ENCODE assay signal across 10 cellular contexts in genomic region chr11:4459470-4459869, GRCh38. TPM values are rescaled to one million over a fixed set of nuclear protein-coding genes. Genes with fewer than 3 reads are reported as not detected.
DNase-seq lines count a peak whose midpoint lies in the region; ATAC-seq, FAIRE-seq and TF ChIP-seq lines count a peak whose summit lies in the region.
"Had no signal": no experiment of that assay in that cellular context is flagged by ENCODE, and none has a peak within 500 bp of the region (broad histone marks: within the 10 kb centered on the region; RNA-seq: fewer than 3 reads in every experiment).

No MANE protein-coding gene starts in this region.

- CTCF ChIA-PET in MCF 10A (lab: Yijun Ruan, JAX): interaction anchor here (0.9 to 1.9 kb wide), 4 partner anchors 83 to 276 kb away, joined by 3 to 6 read pairs (median 4); no protein-coding TSS in a partner anchor

- peaks cover 12% of the 10 kb centered on the region for H3K4me1 Mint-ChIP-seq in MCF 10A (ENCODE audit: insufficient read depth, unreplicated experiment)

- no peak overlapping the region for H3K27ac Mint-ChIP-seq in MCF 10A (ENCODE audit: low read depth, unreplicated experiment)

- BruUV-seq in MCF 10A (replicated peaks; lab: Mats Ljungman, UMichigan): no TSS peak

- H3K36me3 Mint-ChIP-seq in MCF 10A (ENCODE audit: insufficient read depth, unreplicated experiment): no peaks in the 10 kb centered on the region

- no peak overlapping the region for H3K9ac ChIP-seq in colonic mucosa (ENCODE audit: low read depth in 2 of 2, low read length in 2 of 2)

- no peak overlapping the region for H3K27ac ChIP-seq in breast epithelium
- H3K27ac ChIP-seq in colonic mucosa: no peak overlapping the region
- H3K27ac ChIP-seq in upper lobe of right lung: no peak overlapping the region

- peaks cover 6% of the 10 kb centered on the region for H3K9me3 Mint-ChIP-seq in MCF 10A (ENCODE audit: unreplicated experiment)

- H3K36me3 ChIP-seq in breast epithelium (no peaks in the 10 kb centered on the region), colonic mucosa (no peaks in the 10 kb centered on the region), upper lobe of right lung (no peaks in the 10 kb centered on the region)

- H3K4me1 ChIP-seq in breast epithelium (no peaks in the 10 kb centered on the region), colonic mucosa (no peaks in the 10 kb centered on the region), upper lobe of right lung (no peaks in the 10 kb centered on the region)

- DNase-seq in MCF 10A (ENCODE audit: unreplicated experiment): peak; percentile 32
- no peak for DNase-seq in breast epithelium (ENCODE audit: low spot score in 2 of 2)
- peak; percentile 24 for DNase-seq in colonic mucosa
- no peak for DNase-seq in upper lobe of right lung
- no peak for DNase-seq in COLO668 (lab: John Stamatoyannopoulos, UW; ENCODE audit: unreplicated experiment)
- no peak for DNase-seq in RCC 7860 (ENCODE audit: low spot score)
- DNase-seq: retina had no signal

- H3K9me3 ChIP-seq in breast epithelium (peaks cover 0 to 4% of the 10 kb centered on the region in 2 donors), colonic mucosa (no peaks in the 10 kb centered on the region), upper lobe of right lung (peaks cover 2% of the 10 kb centered on the region)

- ATAC-seq in HG03135 (IDR thresholded peaks at IDR 0.05; ENCODE audit: unreplicated experiment) (peak; percentile 85), upper lobe of right lung (peak; percentile 83), HG02571 (IDR thresholded peaks at IDR 0.05; ENCODE audit: unreplicated experiment) (no peak)

- no peak for TF ChIP-seq POLR2A in breast epithelium (IDR thresholded peaks at IDR 0.05)

- no peaks in the 10 kb centered on the region for H3K27me3 Mint-ChIP-seq in MCF 10A (ENCODE audit: insufficient read depth, unreplicated experiment)

- no peak for FAIRE-seq in RCC 7860 (lab: Jason Lieb, UNC)

- no peak for TF ChIP-seq CTCF in MCF 10A (IDR thresholded peaks at IDR 0.05; ENCODE audit: unreplicated experiment)
- TF ChIP-seq CTCF in breast epithelium (IDR thresholded peaks at IDR 0.05): no peak
- TF ChIP-seq CTCF in colonic mucosa (IDR thresholded peaks at IDR 0.05): no peak
- no peak for TF ChIP-seq CTCF in upper lobe of right lung (IDR thresholded peaks at IDR 0.05)

- POLR2A ChIA-PET in MCF 10A (lab: Yijun Ruan, JAX): no interaction called here

- intact Hi-C loops in MCF 10A (cut with micrococcal nuclease) (no loop called here), breast epithelium (cut with DNase I; ENCODE audit: low total_unique reads) (no loop called here), colonic mucosa (cut with DNase I) (no loop called here), upper lobe of right lung (cut with DNase I) (no loop called here)

- H3K4me3 Mint-ChIP-seq in MCF 10A (ENCODE audit: unreplicated experiment): no peak overlapping the region

- H3K4me3 ChIP-seq in breast epithelium (no peak overlapping the region), colonic mucosa (no peak overlapping the region), upper lobe of right lung (no peak overlapping the region)

- H3K27me3 ChIP-seq in breast epithelium: no peaks in the 10 kb centered on the region
- H3K27me3 ChIP-seq in colonic mucosa: no peaks in the 10 kb centered on the region
- H3K27me3 ChIP-seq in upper lobe of right lung: no peaks in the 10 kb centered on the region

RNA-seq across cellular contexts. Expression of gene OR52K2, which starts 10.4 kb away (rescaled TPM):
- not detected in 2 replicates for total RNA-seq in MCF 10A (2022)
- not detected for total RNA-seq in breast epithelium
- not detected for total RNA-seq in colonic mucosa
- total RNA-seq in upper lobe of right lung: not detected
- total RNA-seq: T-helper 1 cell treated with Interleukin-12 subunit alpha and Interleukin-12 subunit beta and Interleukin-4 antibody, amounts not matched to agents 30 ng/mL and 1 ng/mL, for 36 hours had no signal

RNA-seq across cellular contexts. Expression of gene OR52K1, which starts 23.0 kb away (rescaled TPM):
- total RNA-seq in MCF 10A (2022) (not detected in 2 replicates), breast epithelium (under 1 TPM in 2 of 3 donors, not detected in 1; under 0.01 TPM), colonic mucosa (not detected), upper lobe of right lung (0.12 TPM)
- total RNA-seq: T-helper 1 cell treated with Interleukin-12 subunit alpha and Interleukin-12 subunit beta and Interleukin-4 antibody, amounts not matched to agents 30 ng/mL and 1 ng/mL, for 36 hours had no signal

Comparison
In these comparisons a context has a peak if more than half of its experiments do, and no peak if none do; other contexts are left out.
1. DNase-seq: peak in MCF 10A (single experiment) and colonic mucosa (single experiment); none in breast epithelium (0 of 2), upper lobe of right lung (single experiment), COLO668 (single experiment) and RCC 7860 (single experiment).